8 cellular contexts compared by ENCODE assay signal in genomic region chr9:129823163-129823933, GRCh38. TPM values are rescaled to one million over a fixed set of nuclear protein-coding genes. Genes with fewer than 3 reads are reported as not detected.
DNase-seq lines count a peak whose midpoint lies in the region; ATAC-seq and TF ChIP-seq lines count a peak whose summit lies in the region.

No MANE protein-coding gene starts in this region.

- H3K27me3 ChIP-seq in right atrium auricular region, result no peaks in the 10 kb centered on the region

- intact Hi-C loops in activated CD4-positive, alpha-beta T cell treated with anti-CD3 and anti-CD28 coated beads for 36 hours (cut with DNase I, micrococcal nuclease), result no loop called here
- intact Hi-C loops in sciatic nerve (cut with DNase I), result no loop called here

- peak overlapping the region; percentile 72 to 97 for H3K4me3 ChIP-seq in right atrium auricular region

- H3K9me3 ChIP-seq in right atrium auricular region, result no peaks in the 10 kb centered on the region

- no peaks in the 10 kb centered on the region for H3K27me3 Mint-ChIP-seq in activated CD4-positive, alpha-beta T cell treated with anti-CD3 and anti-CD28 coated beads for 36 hours
- H3K27me3 Mint-ChIP-seq in activated naive CD8-positive, alpha-beta T cell treated with anti-CD3 and anti-CD28 coated beads, Interleukin-2, amount 10 ng/mL, durations not matched to agents 7 days and 5 days, result no peaks in the 10 kb centered on the region

- peaks cover 0 to 8% of the 10 kb centered on the region in 2 donors for H3K4me1 ChIP-seq in right atrium auricular region

- POLR2A ChIA-PET in activated CD4-positive, alpha-beta T cell treated with anti-CD3 and anti-CD28 coated beads for 36 hours (lab: Charles Lee), result interaction anchor here (0.6 kb wide), 1 partner anchor 15 kb away, joined by 3 read pairs; no protein-coding TSS in a partner anchor
- POLR2A ChIA-PET in activated naive CD8-positive, alpha-beta T cell treated with anti-CD3 and anti-CD28 coated beads, Interleukin-2, amount 10 ng/mL, durations not matched to agents 7 days and 5 days (lab: Charles Lee), result interaction anchor here (1.0 to 3.2 kb wide), 8 partner anchors 12 to 66 kb away, joined by 3 to 12 read pairs (median 6); partner anchors contain the start of genes C9orf78 and USP20

- peak; percentile 43 for ATAC-seq in activated CD4-positive, alpha-beta T cell treated with anti-CD3 and anti-CD28 coated beads for 36 hours
- ATAC-seq in activated naive CD8-positive, alpha-beta T cell treated with anti-CD3 and anti-CD28 coated beads, Interleukin-2, amount 10 ng/mL, durations not matched to agents 7 days and 5 days (ENCODE audit: low read depth), result peak; percentile 46
- ATAC-seq in sciatic nerve, result peak; percentile 37

- DNase-seq in activated CD4-positive, alpha-beta T cell treated with anti-CD3 and anti-CD28 coated beads for 36 hours, result peak; percentile 48
- DNase-seq in activated CD4-positive, alpha-beta T cell treated with anti-CD3 and anti-CD28 coated beads for 4 hours, result no peak
- DNase-seq in KBM-7 (peak; percentile 57), right atrium auricular region (ENCODE audit: low spot score) (no peak), sciatic nerve (ENCODE audit: low spot score) (no peak), NCI-H187 treated with DMSO at 0.1 percent for 48 hours (lab: John Stamatoyannopoulos, UW) (no peak)
- DNase-seq in activated naive CD8-positive, alpha-beta T cell treated with anti-CD3 and anti-CD28 coated beads, Interleukin-2, amount 10 ng/mL, durations not matched to agents 7 days and 5 days, result peak; percentile 49
- no peak for DNase-seq in stimulated activated naive CD4-positive, alpha-beta T cell treated with Interleukin-2 at 50 U/mL for 16 hours (lab: John Stamatoyannopoulos, UW)

- CTCF ChIA-PET in activated CD4-positive, alpha-beta T cell treated with anti-CD3 and anti-CD28 coated beads for 36 hours (lab: Charles Lee), result interaction anchor here (0.9 kb wide), 1 partner anchor 52 kb away, joined by 3 read pairs; no protein-coding TSS in a partner anchor

- peaks cover 14% of the 10 kb centered on the region for H3K4me1 Mint-ChIP-seq in activated CD4-positive, alpha-beta T cell treated with anti-CD3 and anti-CD28 coated beads for 36 hours
- peaks cover 12% of the 10 kb centered on the region for H3K4me1 Mint-ChIP-seq in activated naive CD8-positive, alpha-beta T cell treated with anti-CD3 and anti-CD28 coated beads, Interleukin-2, amount 10 ng/mL, durations not matched to agents 7 days and 5 days

- in situ Hi-C loops in KBM-7 (cut with MboI; ENCODE audit: low pct_unique_long_range_greater_than_20kb, low sequenced_read_pairs), result no loop called here

- peaks cover 35% of the 10 kb centered on the region for H3K36me3 Mint-ChIP-seq in activated CD4-positive, alpha-beta T cell treated with anti-CD3 and anti-CD28 coated beads for 36 hours (ENCODE audit: low read depth)
- peaks cover 16% of the 10 kb centered on the region for H3K36me3 Mint-ChIP-seq in activated naive CD8-positive, alpha-beta T cell treated with anti-CD3 and anti-CD28 coated beads, Interleukin-2, amount 10 ng/mL, durations not matched to agents 7 days and 5 days

- peak overlapping the region; percentile 82 for H3K4me3 Mint-ChIP-seq in activated CD4-positive, alpha-beta T cell treated with anti-CD3 and anti-CD28 coated beads for 36 hours
- H3K4me3 Mint-ChIP-seq in activated naive CD8-positive, alpha-beta T cell treated with anti-CD3 and anti-CD28 coated beads, Interleukin-2, amount 10 ng/mL, durations not matched to agents 7 days and 5 days, result peak overlapping the region; percentile 86

- TF ChIP-seq CTCF in right atrium auricular region (IDR thresholded peaks at IDR 0.05), result no peak

- H3K9me3 Mint-ChIP-seq in activated CD4-positive, alpha-beta T cell treated with anti-CD3 and anti-CD28 coated beads for 36 hours (ENCODE audit: low read depth), result no peaks in the 10 kb centered on the region
- no peaks in the 10 kb centered on the region for H3K9me3 Mint-ChIP-seq in activated naive CD8-positive, alpha-beta T cell treated with anti-CD3 and anti-CD28 coated beads, Interleukin-2, amount 10 ng/mL, durations not matched to agents 7 days and 5 days

- H3K27ac ChIP-seq in right atrium auricular region, result peak overlapping the region; percentile 38 to 78

- peaks cover 34% of the 10 kb centered on the region for H3K36me3 ChIP-seq in right atrium auricular region

- peak overlapping the region; percentile 34 for H3K27ac Mint-ChIP-seq in activated CD4-positive, alpha-beta T cell treated with anti-CD3 and anti-CD28 coated beads for 36 hours
- peak overlapping the region; percentile 78 for H3K27ac Mint-ChIP-seq in activated naive CD8-positive, alpha-beta T cell treated with anti-CD3 and anti-CD28 coated beads, Interleukin-2, amount 10 ng/mL, durations not matched to agents 7 days and 5 days

RNA-seq across cellular contexts. Expression of gene TOR1A, which starts 0.6 kb away (rescaled TPM):
- 10 to 100 TPM; 34.9 to 39.7 TPM for total RNA-seq in activated CD4-positive, alpha-beta T cell treated with anti-CD3 and anti-CD28 coated beads for 36 hours
- 10 to 100 TPM; 46.6 to 47.2 TPM for total RNA-seq in activated naive CD8-positive, alpha-beta T cell treated with anti-CD3 and anti-CD28 coated beads, Interleukin-2, amount 10 ng/mL, durations not matched to agents 7 days and 5 days
- total RNA-seq in right atrium auricular region (10 to 100 TPM; 16.1 to 31.9 TPM), sciatic nerve (24.6 TPM)

RNA-seq across cellular contexts. Expression of gene C9orf78, which starts 11.7 kb away (rescaled TPM):
- total RNA-seq in activated CD4-positive, alpha-beta T cell treated with anti-CD3 and anti-CD28 coated beads for 36 hours, result 10 to 100 TPM; 42.8 to 59.8 TPM
- 10 to 100 TPM; 71.4 to 73.4 TPM for total RNA-seq in activated naive CD8-positive, alpha-beta T cell treated with anti-CD3 and anti-CD28 coated beads, Interleukin-2, amount 10 ng/mL, durations not matched to agents 7 days and 5 days
- total RNA-seq in right atrium auricular region (10 to 100 TPM; 43.1 to 67.2 TPM), sciatic nerve (38.6 TPM)

RNA-seq across cellular contexts. Expression of gene USP20, which starts 11.9 kb away (rescaled TPM):
- 10 to 100 TPM; 37.6 to 48.5 TPM for total RNA-seq in activated CD4-positive, alpha-beta T cell treated with anti-CD3 and anti-CD28 coated beads for 36 hours
- total RNA-seq in activated naive CD8-positive, alpha-beta T cell treated with anti-CD3 and anti-CD28 coated beads, Interleukin-2, amount 10 ng/mL, durations not matched to agents 7 days and 5 days, result 100 to 1,000 TPM; 107 to 111 TPM
- total RNA-seq in right atrium auricular region (10 to 100 TPM; 12.9 to 14.5 TPM), sciatic nerve (28.7 TPM)

RNA-seq across cellular contexts. Expression of gene TOR1B, which starts 20.4 kb away (rescaled TPM):
- total RNA-seq in activated CD4-positive, alpha-beta T cell treated with anti-CD3 and anti-CD28 coated beads for 36 hours, result 10 to 100 TPM; 18.0 to 22.1 TPM
- total RNA-seq in activated naive CD8-positive, alpha-beta T cell treated with anti-CD3 and anti-CD28 coated beads, Interleukin-2, amount 10 ng/mL, durations not matched to agents 7 days and 5 days, result 10 to 100 TPM; 28.6 TPM
- total RNA-seq in right atrium auricular region (10 to 100 TPM; 10.2 to 12.3 TPM), sciatic nerve (15.7 TPM)

Comparison
In these comparisons a context has a peak if more than half of its experiments do, and no peak if none do; other contexts are left out.
1. DNase-seq: peak in activated CD4-positive, alpha-beta T cell treated with anti-CD3 and anti-CD28 coated beads for 36 hours (single experiment), KBM-7 (single experiment) and activated naive CD8-positive, alpha-beta T cell treated with anti-CD3 and anti-CD28 coated beads, Interleukin-2, amount 10 ng/mL, durations not matched to agents 7 days and 5 days (single experiment); none in activated CD4-positive, alpha-beta T cell treated with anti-CD3 and anti-CD28 coated beads for 4 hours (0 of 2), right atrium auricular region (single experiment), sciatic nerve (single experiment), stimulated activated naive CD4-positive, alpha-beta T cell treated with Interleukin-2 at 50 U/mL for 16 hours (single experiment) and NCI-H187 treated with DMSO at 0.1 percent for 48 hours (single experiment).
2. Peak in every context shown above with its lines, with median percentiles within 50 percentile points of each other: ATAC-seq.